ENCODE assay signal across 22 cellular contexts in genomic region chr15:37218351-37218916, GRCh38.
"Had no signal": no experiment of that assay in that cellular context is flagged by ENCODE, and none has a peak within 500 bp of the region (broad histone marks: within the 10 kb centered on the region; RNA-seq: fewer than 3 reads in every experiment).

No MANE protein-coding gene starts in this region.

- H3K4me3 ChIP-seq: ascending aorta, body of pancreas, SJSA1 had no signal

- H3K36me3 Mint-ChIP-seq: activated naive CD4-positive, alpha-beta T cell treated with anti-CD3 and anti-CD28 coated beads, Interleukin-2, amount 50 U/mL, for 72 hours; T-cell had no signal

- ATAC-seq: activated CD4-positive, alpha-beta T cell treated with anti-CD3 and anti-CD28 coated beads for 36 hours; activated CD8-positive, alpha-beta T cell treated with anti-CD3 and anti-CD28 coated beads for 36 hours; activated naive CD4-positive, alpha-beta T cell treated with anti-CD3 and anti-CD28 coated beads, Interleukin-2, amount 50 U/mL, for 72 hours; activated naive CD8-positive, alpha-beta T cell treated with anti-CD3 and anti-CD28 coated beads, Interleukin-2, amount 50 U/mL, for 24 hours; body of pancreas; PC-3; T-cell had no signal

- H3K36me3 ChIP-seq: ascending aorta, SJSA1 had no signal

- H3K4me1 Mint-ChIP-seq: activated CD4-positive, alpha-beta T cell treated with anti-CD3 and anti-CD28 coated beads for 36 hours; activated naive CD8-positive, alpha-beta T cell treated with anti-CD3 and anti-CD28 coated beads, Interleukin-2, amount 50 U/mL, for 24 hours; T-cell had no signal

- H3K27ac Mint-ChIP-seq: activated CD4-positive, alpha-beta T cell treated with anti-CD3 and anti-CD28 coated beads for 36 hours; activated CD8-positive, alpha-beta T cell treated with anti-CD3 and anti-CD28 coated beads for 36 hours; activated naive CD4-positive, alpha-beta T cell treated with anti-CD3 and anti-CD28 coated beads, Interleukin-2, amount 50 U/mL, for 72 hours; activated naive CD8-positive, alpha-beta T cell treated with anti-CD3 and anti-CD28 coated beads, Interleukin-2, amount 50 U/mL, for 24 hours; T-cell had no signal

- H3K9me3 Mint-ChIP-seq: activated naive CD8-positive, alpha-beta T cell treated with anti-CD3 and anti-CD28 coated beads, Interleukin-2, amount 50 U/mL, for 24 hours had no signal

- H3K4me3 Mint-ChIP-seq: activated CD4-positive, alpha-beta T cell treated with anti-CD3 and anti-CD28 coated beads for 36 hours; activated CD8-positive, alpha-beta T cell treated with anti-CD3 and anti-CD28 coated beads for 36 hours; activated naive CD8-positive, alpha-beta T cell treated with anti-CD3 and anti-CD28 coated beads, Interleukin-2, amount 50 U/mL, for 24 hours; T-cell had no signal

- H3K9me3 ChIP-seq: ascending aorta, SJSA1 had no signal

- H3K27me3 ChIP-seq: ascending aorta, body of pancreas, SJSA1 had no signal

- H3K27me3 Mint-ChIP-seq: activated CD4-positive, alpha-beta T cell treated with anti-CD3 and anti-CD28 coated beads for 36 hours; activated CD8-positive, alpha-beta T cell treated with anti-CD3 and anti-CD28 coated beads for 36 hours; activated naive CD8-positive, alpha-beta T cell treated with anti-CD3 and anti-CD28 coated beads, Interleukin-2, amount 50 U/mL, for 24 hours; T-cell had no signal

- H3K4me1 ChIP-seq: ascending aorta, body of pancreas, SJSA1 had no signal

- H3K27ac ChIP-seq: ascending aorta, body of pancreas, SJSA1 had no signal

- DNase-seq: activated CD4-positive, alpha-beta T cell treated with anti-CD3 and anti-CD28 coated beads for 36 hours; activated CD8-positive, alpha-beta memory T cell treated with anti-CD3 and anti-CD28 coated beads, Interleukin-2, amount 50 U/mL, for 4 hours; activated CD8-positive, alpha-beta T cell treated with anti-CD3 and anti-CD28 coated beads for 36 hours; activated naive CD4-positive, alpha-beta T cell treated with Interleukin-2 at 50 U/mL for 16 hours; activated naive CD8-positive, alpha-beta T cell treated with anti-CD3 and anti-CD28 coated beads, Interleukin-2, amount 50 U/mL, for 24 hours; amniotic stem cell; central memory CD4-positive, alpha-beta T cell; KBM-7; NCI-H1092 treated with DMSO at 0.1 percent for 48 hours; NCI-H1436; NCI-H187; NCI-H2081; NCI-H510A treated with DMSO at 0.1 percent for 48 hours; PC-3; SHP77; T-cell; T-helper 2 cell; T1000 had no signal
